27 cellular contexts compared by ENCODE assay signal in the genomic region with DNA sequence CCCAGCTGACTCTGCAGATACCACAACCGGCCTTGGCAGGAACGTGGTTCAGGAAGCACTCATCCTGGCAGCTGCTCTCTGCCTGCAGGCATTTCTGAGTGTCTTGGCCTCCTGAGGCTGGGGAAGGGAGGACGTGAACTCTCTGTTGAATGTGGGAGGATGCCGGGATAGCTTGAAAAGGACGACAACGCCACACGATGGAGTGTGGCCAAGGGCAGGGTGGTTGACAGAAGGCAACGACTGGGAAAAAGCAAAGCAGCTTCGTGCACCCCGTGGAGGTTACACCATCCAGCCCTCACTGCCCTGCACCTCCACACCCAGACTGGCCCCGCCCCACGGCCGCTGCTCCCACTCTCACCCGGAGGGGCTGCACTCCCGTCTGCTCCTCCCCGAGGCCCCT.
DNase-seq lines count a peak whose midpoint lies in the region; ATAC-seq and TF ChIP-seq lines count a peak whose summit lies in the region.
"Had no signal": no experiment of that assay in that cellular context is flagged by ENCODE, and none has a peak within 500 bp of the region (broad histone marks: within the 10 kb centered on the region; RNA-seq: fewer than 3 reads in every experiment).

No MANE protein-coding gene starts in this region.

- no peak overlapping the region for H3K9ac ChIP-seq in smooth muscle cell (ENCODE audit: low read depth)

- no peak for TF ChIP-seq POLR2A in adrenal gland (IDR thresholded peaks at IDR 0.05)

- no peak overlapping the region for H3K27ac ChIP-seq in smooth muscle cell (ENCODE audit: low read depth)
- no peak overlapping the region for H3K27ac ChIP-seq in adrenal gland
- H3K27ac ChIP-seq: 22Rv1, body of pancreas, heart right ventricle, left lung, Peyer's patch, thoracic aorta had no signal

- 85% methylated on average over 16 of the region's 16 CpGs for WGBS in smooth muscle cell (ENCODE audit: low lambda C conversion rate)
- WGBS in adrenal gland, 4 donors = 43 to 58% (median 56%) methylated on average over 16 of the region's 16 CpGs

- H3K9me3 ChIP-seq in smooth muscle cell (replicated peaks; ENCODE audit: low read depth) (no peaks in the 10 kb centered on the region), adrenal gland (replicated peaks in 1 of 3) (no peaks in the 10 kb centered on the region)
- H3K9me3 ChIP-seq: body of pancreas, heart right ventricle, left lung, Peyer's patch, thoracic aorta had no signal

- DNase-seq in NCI-H2196 (lab: John Stamatoyannopoulos, UW; ENCODE audit: unreplicated experiment) (peak; percentile 18), NCI-H2196 treated with DMSO at 0.1 percent for 48 hours (lab: John Stamatoyannopoulos, UW; ENCODE audit: unreplicated experiment) (no peak), chondrocyte (ENCODE audit: low spot score) (peak; percentile 90), left kidney (ENCODE audit: low read depth, low spot score) (peak; percentile 43), DMS153 treated with DMSO at 0.1 percent for 48 hours (lab: John Stamatoyannopoulos, UW; ENCODE audit: unreplicated experiment) (no peak), smooth muscle cell (lab: John Stamatoyannopoulos, UW; ENCODE audit: unreplicated experiment) (no peak), adrenal gland (no peak)
- DNase-seq: activated CD4-positive, alpha-beta T cell treated with anti-CD3 and anti-CD28 coated beads, Interleukin-2, amount 50 U/mL, for 48 hours; activated CD4-positive, CD25-positive, alpha-beta regulatory T cell; activated effector memory CD4-positive, alpha-beta T cell treated with Interleukin-2 at 50 U/mL for 16 hours; body of pancreas; CD4-positive, alpha-beta T cell; DMS 273 treated with DMSO at 0.1 percent for 48 hours; effector memory CD4-positive, alpha-beta T cell; heart right ventricle; Karpas-422; NCI-H1092; NCI-H187 treated with DMSO at 0.1 percent for 48 hours; NCI-H446 treated with DMSO at 0.1 percent for 48 hours; Peyer's patch; stimulated activated naive B cell treated with anti-CD40 and anti-IgM and Interleukin-4, amounts not matched to agents 10 μg/mL and 1 μg/mL and 100 μg/mL, for 72 hours had no signal

- no peak overlapping the region for H2AFZ ChIP-seq in smooth muscle cell (ENCODE audit: low read depth)

- ATAC-seq in GM19455 (IDR thresholded peaks at IDR 0.05; ENCODE audit: unreplicated experiment) = no peak
- ATAC-seq: body of pancreas; heart right ventricle; left lung; stimulated activated naive B cell treated with anti-CD40 and anti-IgM and Interleukin-4, amounts not matched to agents 10 μg/mL and 1 μg/mL and 100 μg/mL, for 72 hours had no signal

- H3K4me1 ChIP-seq in smooth muscle cell (ENCODE audit: low read depth) (no peaks in the 10 kb centered on the region), adrenal gland (replicated peaks in 1 of 2) (no peaks in the 10 kb centered on the region)
- H3K4me1 ChIP-seq: body of pancreas, heart right ventricle, left lung, Peyer's patch had no signal

- no peaks in the 10 kb centered on the region for H3F3A ChIP-seq in smooth muscle cell (ENCODE audit: low read depth)

- no peaks in the 10 kb centered on the region for H3K27me3 Mint-ChIP-seq in chondrocyte (ENCODE audit: low read depth)
- H3K27me3 Mint-ChIP-seq: CD4-positive, alpha-beta T cell; progenitor cell of endocrine pancreas; stimulated activated naive B cell treated with anti-CD40 and anti-IgM and Interleukin-4, amounts not matched to agents 10 μg/mL and 1 μg/mL and 100 μg/mL, for 72 hours had no signal

- H3K4me3 Mint-ChIP-seq in chondrocyte (ENCODE audit: unreplicated experiment) = no peak overlapping the region
- H3K4me3 Mint-ChIP-seq: CD4-positive, alpha-beta T cell; nephron; stimulated activated naive B cell treated with anti-CD40 and anti-IgM and Interleukin-4, amounts not matched to agents 10 μg/mL and 1 μg/mL and 100 μg/mL, for 72 hours had no signal

- H3K27ac Mint-ChIP-seq in chondrocyte (ENCODE audit: unreplicated experiment) = no peak overlapping the region
- H3K27ac Mint-ChIP-seq: CD4-positive, alpha-beta T cell; nephron; progenitor cell of endocrine pancreas; stimulated activated naive B cell treated with anti-CD40 and anti-IgM and Interleukin-4, amounts not matched to agents 10 μg/mL and 1 μg/mL and 100 μg/mL, for 72 hours had no signal

- H3K36me3 Mint-ChIP-seq in chondrocyte (ENCODE audit: low read depth) = peaks cover 2% of the 10 kb centered on the region
- H3K36me3 Mint-ChIP-seq: stimulated activated naive B cell treated with anti-CD40 and anti-IgM and Interleukin-4, amounts not matched to agents 10 μg/mL and 1 μg/mL and 100 μg/mL, for 72 hours had no signal

- H3K36me3 ChIP-seq in smooth muscle cell (ENCODE audit: low read depth) = no peaks in the 10 kb centered on the region
- no peaks in the 10 kb centered on the region for H3K36me3 ChIP-seq in adrenal gland (replicated peaks in 1 of 2)
- H3K36me3 ChIP-seq: heart right ventricle, left lung, Peyer's patch had no signal

- no peak overlapping the region for H3K4me2 ChIP-seq in smooth muscle cell

- H3K4me1 Mint-ChIP-seq in chondrocyte (ENCODE audit: low read depth) = peaks cover 3% of the 10 kb centered on the region
- H3K4me1 Mint-ChIP-seq: stimulated activated naive B cell treated with anti-CD40 and anti-IgM and Interleukin-4, amounts not matched to agents 10 μg/mL and 1 μg/mL and 100 μg/mL, for 72 hours had no signal

- intact Hi-C loops in adrenal gland (cut with DNase I) = no loop called here

- H4K20me1 ChIP-seq in smooth muscle cell (ENCODE audit: low read depth) = no peaks in the 10 kb centered on the region

- TF ChIP-seq CTCF in chondrocyte (IDR thresholded peaks at IDR 0.05) (no peak), smooth muscle cell (IDR thresholded peaks at IDR 0.05; ENCODE audit: borderline replicate concordance, insufficient read depth, poor library complexity, severe bottlenecking) (no peak), adrenal gland (IDR thresholded peaks at IDR 0.05) (no peak)

- H3K27me3 ChIP-seq in smooth muscle cell (ENCODE audit: low read depth) = no peaks in the 10 kb centered on the region
- H3K27me3 ChIP-seq in adrenal gland = no peaks in the 10 kb centered on the region
- H3K27me3 ChIP-seq: body of pancreas, heart right ventricle, left lung, Peyer's patch had no signal

- H3K9me3 Mint-ChIP-seq in chondrocyte (ENCODE audit: low read depth) = no peaks in the 10 kb centered on the region
- H3K9me3 Mint-ChIP-seq: CD4-positive, alpha-beta T cell; nephron had no signal

- no peaks in the 10 kb centered on the region for H3K79me2 ChIP-seq in smooth muscle cell (ENCODE audit: low read depth)

- H3K4me3 ChIP-seq in smooth muscle cell = no peak overlapping the region
- H3K4me3 ChIP-seq in adrenal gland = no peak overlapping the region
- H3K4me3 ChIP-seq: body of pancreas, heart right ventricle, left lung, Peyer's patch, thoracic aorta had no signal

Comparison
In these comparisons a context has a peak if more than half of its experiments do, and no peak if none do; other contexts are left out.
1. DNase-seq: peak in NCI-H2196 (single experiment), chondrocyte (single experiment) and left kidney (single experiment); none in NCI-H2196 treated with DMSO at 0.1 percent for 48 hours (single experiment), DMS153 treated with DMSO at 0.1 percent for 48 hours (single experiment), smooth muscle cell (single experiment) and adrenal gland (0 of 7).